28 cellular contexts compared by ENCODE assay signal in genomic region chr1:43432171-43432860, GRCh38.
"Had no signal": no experiment of that assay in that cellular context is flagged by ENCODE, and none has a peak within 500 bp of the region (broad histone marks: within the 10 kb centered on the region; RNA-seq: fewer than 3 reads in every experiment).

No MANE protein-coding gene starts in this region.

- H3K27me3 ChIP-seq: ascending aorta, body of pancreas, MG63 had no signal

- ATAC-seq: activated naive CD8-positive, alpha-beta T cell treated with anti-CD3 and anti-CD28 coated beads, Interleukin-2, amount 50 U/mL, for 24 hours; activated T-helper 17 cell treated with anti-CD3 and anti-CD28 coated beads, Interleukin-2, amount 50 U/mL, for 72 hours; body of pancreas; Panc1 had no signal

- H3K27ac Mint-ChIP-seq: activated CD4-positive, alpha-beta memory T cell treated with anti-CD3 and anti-CD28 coated beads for 36 hours; activated CD4-positive, alpha-beta T cell treated with anti-CD3 and anti-CD28 coated beads, Interleukin-2, amount 10 ng/mL, durations not matched to agents 7 days and 5 days; activated naive CD4-positive, alpha-beta T cell treated with anti-CD3 and anti-CD28 coated beads, Interleukin-2, amount 50 U/mL, for 24 hours; activated naive CD8-positive, alpha-beta T cell treated with anti-CD3 and anti-CD28 coated beads, Interleukin-2, amount 50 U/mL, for 24 hours; T-helper 1 cell treated with Interleukin-12 subunit alpha and Interleukin-12 subunit beta and Interleukin-4 antibody, amounts not matched to agents 30 μg/mL and 1 μg/mL, for 36 hours had no signal

- H3K9me3 ChIP-seq: ascending aorta, body of pancreas, MG63 had no signal

- H3K4me3 ChIP-seq: ascending aorta, body of pancreas, MG63 had no signal

- DNase-seq: activated CD4-positive, alpha-beta memory T cell treated with anti-CD3 and anti-CD28 coated beads for 36 hours; activated CD4-positive, alpha-beta T cell treated with anti-CD3 and anti-CD28 coated beads, Interleukin-2, amount 10 ng/mL, durations not matched to agents 7 days and 5 days; activated CD4-positive, CD25-positive, alpha-beta regulatory T cell treated with anti-CD3 and anti-CD28 coated beads, Interleukin-2, amount 50 U/mL, for 72 hours; activated CD8-positive, alpha-beta memory T cell treated with anti-CD3 and anti-CD28 coated beads for 24 hours; activated gamma-delta T cell; activated naive CD8-positive, alpha-beta T cell treated with anti-CD3 and anti-CD28 coated beads, Interleukin-2, amount 50 U/mL, for 24 hours; activated T-cell treated with anti-CD3 and anti-CD28 coated beads for 4 hours; activated T-cell treated with anti-CD3 and anti-CD28 coated beads, Interleukin-2, amount 50 U/mL, for 48 hours; amniotic stem cell; MG63; MV-4-11; NCI-H1092 treated with DMSO at 0.1 percent for 48 hours; NCI-H1417 treated with DMSO at 0.1 percent for 48 hours; NCI-H1694; NCI-H2081; NCI-H510A treated with DMSO at 0.1 percent for 48 hours; NCI-H69; NK-92 treated with Interleukin-12 subunit alpha and Interleukin-12 subunit beta, amount 100 ng/mL, for 24 hours; OCI-M1; SHP77 treated with DMSO at 0.1 percent for 48 hours had no signal

- H3K4me1 ChIP-seq: ascending aorta, body of pancreas had no signal

- H3K27ac ChIP-seq: ascending aorta, body of pancreas, RWPE1 had no signal

- H3K9me3 Mint-ChIP-seq: activated CD4-positive, alpha-beta memory T cell treated with anti-CD3 and anti-CD28 coated beads for 36 hours; activated CD4-positive, alpha-beta T cell treated with anti-CD3 and anti-CD28 coated beads, Interleukin-2, amount 10 ng/mL, durations not matched to agents 7 days and 5 days; activated naive CD4-positive, alpha-beta T cell treated with anti-CD3 and anti-CD28 coated beads, Interleukin-2, amount 50 U/mL, for 24 hours; activated naive CD8-positive, alpha-beta T cell treated with anti-CD3 and anti-CD28 coated beads, Interleukin-2, amount 50 U/mL, for 24 hours; activated T-helper 17 cell treated with anti-CD3 and anti-CD28 coated beads, Interleukin-2, amount 50 U/mL, for 72 hours; central memory CD8-positive, alpha-beta T cell; T-helper 1 cell treated with Interleukin-12 subunit alpha and Interleukin-12 subunit beta and Interleukin-4 antibody, amounts not matched to agents 30 μg/mL and 1 μg/mL, for 36 hours had no signal
